Comparison of ENCODE assay signal across 8 cellular contexts in genomic region chr12:31589896-31590729, GRCh38. TPM values are rescaled to one million over a fixed set of nuclear protein-coding genes. Genes with fewer than 3 reads are reported as not detected.
DNase-seq lines count a peak whose midpoint lies in the region; ATAC-seq, FAIRE-seq and TF ChIP-seq lines count a peak whose summit lies in the region.

No MANE protein-coding gene starts in this region.

- DNase-seq in C1 segment of cervical spinal cord (lab: John Stamatoyannopoulos, UW) (peak; percentile 24 to 86 (median 72)), NCI-H226 (peak; percentile 70), frontal cortex (ENCODE audit: low spot score in 2 of 2) (peak; percentile 68 to 79), nephron progenitor cell (peak; percentile 72), upper lobe of right lung (peak; percentile 78)
- DNase-seq in activated T-cell treated with anti-CD3 and anti-CD28 coated beads, Interleukin-2, amount 50 U/mL, for 72 hours = peak; percentile 46 to 54

- ATAC-seq in GM18858 (IDR thresholded peaks at IDR 0.05; ENCODE audit: unreplicated experiment) = peak; percentile 15
- ATAC-seq in HG03039 (IDR thresholded peaks at IDR 0.05; ENCODE audit: unreplicated experiment) = peak; percentile 36
- ATAC-seq in activated T-cell treated with anti-CD3 and anti-CD28 coated beads, Interleukin-2, amount 50 U/mL, for 72 hours (replicated peaks in 1 of 2) = peak; percentile 70 to 75
- peak; percentile 76 for ATAC-seq in upper lobe of right lung

- peak overlapping the region; percentile 83 for H3K4me3 ChIP-seq in upper lobe of right lung

- peak overlapping the region; percentile 64 to 83 for H3K4me3 Mint-ChIP-seq in activated T-cell treated with anti-CD3 and anti-CD28 coated beads, Interleukin-2, amount 50 U/mL, for 72 hours
- H3K4me3 Mint-ChIP-seq in nephron progenitor cell = peak overlapping the region; percentile 94

- H3K36me3 ChIP-seq in upper lobe of right lung = no peaks in the 10 kb centered on the region

- TF ChIP-seq CTCF in nephron progenitor cell (IDR thresholded peaks at IDR 0.05) (no peak), upper lobe of right lung (IDR thresholded peaks at IDR 0.05) (no peak)

- intact Hi-C loops in upper lobe of right lung (cut with DNase I) = no loop called here

- H3K4me1 ChIP-seq in upper lobe of right lung = peaks cover 9% of the 10 kb centered on the region

- no peaks in the 10 kb centered on the region for H3K9me3 Mint-ChIP-seq in activated T-cell treated with anti-CD3 and anti-CD28 coated beads, Interleukin-2, amount 50 U/mL, for 72 hours
- peaks cover 15% of the 10 kb centered on the region for H3K9me3 Mint-ChIP-seq in nephron progenitor cell

- peaks cover 2% of the 10 kb centered on the region in 2 donors for H3K36me3 Mint-ChIP-seq in activated T-cell treated with anti-CD3 and anti-CD28 coated beads, Interleukin-2, amount 50 U/mL, for 72 hours (ENCODE audit: insufficient read depth in 2 of 2)
- peaks cover 18% of the 10 kb centered on the region for H3K36me3 Mint-ChIP-seq in nephron progenitor cell (ENCODE audit: low read depth)

- no peaks in the 10 kb centered on the region for H3K27me3 ChIP-seq in upper lobe of right lung

- no peaks in the 10 kb centered on the region for H3K9me3 ChIP-seq in upper lobe of right lung

- peaks cover 51% of the 10 kb centered on the region for H3K27me3 Mint-ChIP-seq in activated T-cell treated with anti-CD3 and anti-CD28 coated beads, Interleukin-2, amount 50 U/mL, for 72 hours (ENCODE audit: low read depth)
- peaks cover 7% of the 10 kb centered on the region for H3K27me3 Mint-ChIP-seq in nephron progenitor cell (ENCODE audit: low read depth, poor library complexity)

- H3K27ac Mint-ChIP-seq in activated T-cell treated with anti-CD3 and anti-CD28 coated beads, Interleukin-2, amount 50 U/mL, for 72 hours = no peak overlapping the region
- peak overlapping the region; percentile 90 for H3K27ac Mint-ChIP-seq in nephron progenitor cell

- H3K4me1 Mint-ChIP-seq in activated T-cell treated with anti-CD3 and anti-CD28 coated beads, Interleukin-2, amount 50 U/mL, for 72 hours (ENCODE audit: low read depth) = peaks cover 7% of the 10 kb centered on the region
- H3K4me1 Mint-ChIP-seq in nephron progenitor cell = peaks cover 69% of the 10 kb centered on the region

- no peak for FAIRE-seq in frontal cortex (lab: Jason Lieb, UNC)

- peak overlapping the region; percentile 84 for H3K27ac ChIP-seq in upper lobe of right lung

RNA-seq across cellular contexts. Expression of gene DENND5B, which starts 0.8 kb away (rescaled TPM):
- under 1 TPM; 0.76 to 0.77 TPM for total RNA-seq in activated T-cell treated with anti-CD3 and anti-CD28 coated beads, Interleukin-2, amount 50 U/mL, for 72 hours
- 41.6 TPM for total RNA-seq in frontal cortex
- total RNA-seq in upper lobe of right lung = 7.5 TPM

Comparison
In these comparisons a context has a peak if more than half of its experiments do, and no peak if none do; other contexts are left out.
1. Peak in every context shown above with its lines: DNase-seq, ATAC-seq, H3K4me3 ChIP-seq and H3K27ac ChIP-seq.
2. ATAC-seq: peak in every context shown above with its lines; median percentile 76 in upper lobe of right lung; 72 in activated T-cell treated with anti-CD3 and anti-CD28 coated beads, Interleukin-2, amount 50 U/mL, for 72 hours; 36 in HG03039; 15 in GM18858.